ENCODE assay signal across 8 cellular contexts in the genomic region with DNA sequence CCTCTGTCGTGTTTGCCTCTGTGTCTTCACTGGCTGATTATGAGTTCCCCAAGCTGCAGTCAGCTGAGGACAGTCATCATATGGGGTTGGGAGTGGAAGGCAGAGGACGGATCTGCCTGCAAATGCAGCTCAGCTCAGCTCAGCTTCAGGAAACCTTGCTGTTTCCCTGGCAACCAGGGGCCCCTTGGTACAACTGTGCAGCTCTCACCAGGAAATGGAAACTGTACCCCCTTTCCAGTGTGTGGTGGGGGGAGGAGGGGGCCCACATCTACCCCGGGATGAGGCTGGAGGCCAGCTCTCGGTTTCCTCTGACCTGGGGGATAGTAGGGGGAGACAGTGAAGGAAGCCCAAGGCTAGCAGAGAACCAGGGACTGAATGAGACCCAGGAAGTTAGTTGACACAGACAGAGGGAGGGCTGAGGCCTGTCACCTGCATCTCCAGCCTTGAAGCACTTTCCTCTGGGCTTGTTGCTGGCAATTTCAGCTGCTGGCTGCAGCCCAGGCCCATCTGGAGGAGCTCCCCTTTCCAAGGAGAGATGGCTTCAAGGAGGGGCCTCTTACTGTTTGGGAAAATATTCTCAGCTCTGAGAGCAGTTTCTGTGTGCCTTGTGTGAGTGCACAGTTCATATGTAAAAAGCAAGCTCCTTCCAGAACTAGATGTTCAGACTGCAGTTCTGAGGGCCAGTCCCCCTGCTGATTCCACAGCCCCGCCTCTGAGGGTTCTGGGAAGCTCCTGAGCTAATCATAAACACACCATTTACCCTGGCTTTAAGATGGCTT. TPM values are rescaled to one million over a fixed set of nuclear protein-coding genes. Genes with fewer than 3 reads are reported as not detected.
A peak's percentile ranks its signal among the peaks of the same experiment; 100 is the strongest.
DNase-seq lines count a peak whose midpoint lies in the region; ATAC-seq and TF ChIP-seq lines count a peak whose summit lies in the region.

No MANE protein-coding gene starts in this region.

- CTCF ChIA-PET in activated CD4-positive, alpha-beta memory T cell treated with anti-CD3 and anti-CD28 coated beads for 36 hours (lab: Charles Lee) = interaction anchor here (1.1 to 12.2 kb wide), 9 partner anchors 10 to 101 kb away, joined by 3 to 159 read pairs (median 7); no protein-coding TSS in a partner anchor

- DNase-seq in DMS79 treated with DMSO at 0.1 percent for 48 hours (lab: John Stamatoyannopoulos, UW) (peak; percentile 11), KBM-7 (peak; percentile 77), endodermal cell (no peak), occipital lobe (lab: John Stamatoyannopoulos, UW) (peak; percentile 33), upper lobe of right lung (no peak), SJCRH30 (no peak)
- DNase-seq in activated CD4-positive, alpha-beta memory T cell treated with anti-CD3 and anti-CD28 coated beads for 36 hours = peak; percentile 87

- H3K4me1 ChIP-seq in endodermal cell (ENCODE audit: control insufficient read depth, insufficient read depth, low read length) (peaks cover 38% of the 10 kb centered on the region), upper lobe of right lung (peaks cover 72% of the 10 kb centered on the region), SJCRH30 (peaks cover 8% of the 10 kb centered on the region; the same call in 1 of the 2 replicates)

- peak overlapping the region; percentile 90 for H3K27ac Mint-ChIP-seq in activated CD4-positive, alpha-beta memory T cell treated with anti-CD3 and anti-CD28 coated beads for 36 hours
- H3K27ac Mint-ChIP-seq in endodermal cell = peak overlapping the region; percentile 62

- 66 to 84% methylated on average over 4 to 5 of the region's 5 CpGs for WGBS in endodermal cell (ENCODE audit: insufficient coverage in 1 of 2, insufficient read length in 1 of 2), 2 experiments

- TF ChIP-seq CTCF in endodermal cell (conservative IDR thresholded peaks at IDR 0.05) = no peak
- TF ChIP-seq CTCF in upper lobe of right lung (IDR thresholded peaks at IDR 0.05) = no peak

- H3K27ac ChIP-seq in endodermal cell (ENCODE audit: low read depth, low read length) (peak overlapping the region; percentile 86), upper lobe of right lung (peak overlapping the region; percentile 58), SJCRH30 (no peak overlapping the region)

- intact Hi-C loops in activated CD4-positive, alpha-beta memory T cell treated with anti-CD3 and anti-CD28 coated beads for 36 hours (cut with micrococcal nuclease) = loop anchor here (1.0 to 5.0 kb wide), 12 partner anchors 8 to 703 kb away; partner anchors contain the start of genes ATOX1, G3BP1, RBM22 and RPS14
- intact Hi-C loops in upper lobe of right lung (cut with DNase I) = no loop called here

- peaks cover 42% of the 10 kb centered on the region for H3K36me3 Mint-ChIP-seq in activated CD4-positive, alpha-beta memory T cell treated with anti-CD3 and anti-CD28 coated beads for 36 hours
- peaks cover 30% of the 10 kb centered on the region for H3K36me3 Mint-ChIP-seq in endodermal cell (ENCODE audit: low read depth)

- H3K4me3 ChIP-seq in endodermal cell (ENCODE audit: low read length) = no peak overlapping the region
- H3K4me3 ChIP-seq in upper lobe of right lung = no peak overlapping the region
- no peak overlapping the region for H3K4me3 ChIP-seq in SJCRH30

- POLR2A ChIA-PET in activated CD4-positive, alpha-beta memory T cell treated with anti-CD3 and anti-CD28 coated beads for 36 hours (lab: Charles Lee) = interaction anchor here (0.7 to 3.0 kb wide), 9 partner anchors 8 to 89 kb away, joined by 3 to 20 read pairs (median 4); no protein-coding TSS in a partner anchor

- peak overlapping the region; percentile 36 for H3K4me3 Mint-ChIP-seq in activated CD4-positive, alpha-beta memory T cell treated with anti-CD3 and anti-CD28 coated beads for 36 hours
- no peak overlapping the region for H3K4me3 Mint-ChIP-seq in endodermal cell

- H3K9me3 Mint-ChIP-seq in activated CD4-positive, alpha-beta memory T cell treated with anti-CD3 and anti-CD28 coated beads for 36 hours = no peaks in the 10 kb centered on the region
- no peaks in the 10 kb centered on the region for H3K9me3 Mint-ChIP-seq in endodermal cell

- no peak overlapping the region for H3K9ac ChIP-seq in endodermal cell (ENCODE audit: extremely low read depth, low read length, poor library complexity, severe bottlenecking)

- H3K9me3 ChIP-seq in endodermal cell (ENCODE audit: control insufficient read depth, low read length) = no peaks in the 10 kb centered on the region
- H3K9me3 ChIP-seq in upper lobe of right lung = no peaks in the 10 kb centered on the region
- H3K9me3 ChIP-seq in SJCRH30 (replicated peaks) = no peaks in the 10 kb centered on the region

- H3K36me3 ChIP-seq in endodermal cell (ENCODE audit: control insufficient read depth, insufficient read depth, low read length) (peaks cover 77% of the 10 kb centered on the region), upper lobe of right lung (peaks cover 19% of the 10 kb centered on the region), SJCRH30 (peaks cover 58% of the 10 kb centered on the region)

- H3K27me3 ChIP-seq in endodermal cell (ENCODE audit: control insufficient read depth, insufficient read depth, low read length, poor library complexity, severe bottlenecking) (no peaks in the 10 kb centered on the region), upper lobe of right lung (no peaks in the 10 kb centered on the region), SJCRH30 (no peaks in the 10 kb centered on the region)

- H3K4me1 Mint-ChIP-seq in activated CD4-positive, alpha-beta memory T cell treated with anti-CD3 and anti-CD28 coated beads for 36 hours (ENCODE audit: low read depth) = peaks cover 94% of the 10 kb centered on the region
- H3K4me1 Mint-ChIP-seq in endodermal cell = peaks cover 48% of the 10 kb centered on the region

- ATAC-seq in GM21360 (IDR thresholded peaks at IDR 0.05; ENCODE audit: unreplicated experiment) (peak; percentile 37), upper lobe of right lung (peak; percentile 45)

- no peaks in the 10 kb centered on the region for H3K27me3 Mint-ChIP-seq in activated CD4-positive, alpha-beta memory T cell treated with anti-CD3 and anti-CD28 coated beads for 36 hours
- H3K27me3 Mint-ChIP-seq in endodermal cell (ENCODE audit: insufficient read depth) = no peaks in the 10 kb centered on the region

- in situ Hi-C loops in KBM-7 (cut with MboI; ENCODE audit: low pct_unique_long_range_greater_than_20kb, low sequenced_read_pairs) = no loop called here

RNA-seq across cellular contexts. Expression of gene ANXA6, which starts 6.9 kb away (rescaled TPM):
- 100 to 1,000 TPM; 430 to 443 TPM for total RNA-seq in activated CD4-positive, alpha-beta memory T cell treated with anti-CD3 and anti-CD28 coated beads for 36 hours
- total RNA-seq in endodermal cell (100 to 1,000 TPM; 204 to 235 TPM), occipital lobe (74.7 TPM), upper lobe of right lung (143 TPM)
- 167 TPM for polyA plus RNA-seq in endodermal cell (2013, experiment 1 of 2)
- 184 TPM for polyA plus RNA-seq in endodermal cell (2013, experiment 2 of 2)
- total RNA-seq in SJCRH30 (2014; rRNA removed; shearing (Covaris generic)) = 385 and 408 TPM in 2 replicates

Comparison
In these comparisons a context has a peak if more than half of its experiments do, and no peak if none do; other contexts are left out.
1. DNase-seq: peak in DMS79 treated with DMSO at 0.1 percent for 48 hours (single experiment), KBM-7 (single experiment), activated CD4-positive, alpha-beta memory T cell treated with anti-CD3 and anti-CD28 coated beads for 36 hours (single experiment) and occipital lobe (single experiment); none in endodermal cell (single experiment), upper lobe of right lung (single experiment) and SJCRH30 (0 of 2).